Comparison of ENCODE assay signal across 23 cellular contexts in genomic region chr9:6842584-6842947, GRCh38.
DNase-seq lines count a peak whose midpoint lies in the region; ATAC-seq, FAIRE-seq and TF ChIP-seq lines count a peak whose summit lies in the region.
"Had no signal": no experiment of that assay in that cellular context is flagged by ENCODE, and none has a peak within 500 bp of the region (broad histone marks: within the 10 kb centered on the region; RNA-seq: fewer than 3 reads in every experiment).

No MANE protein-coding gene starts in this region.

- no peak for FAIRE-seq in A549 (lab: Jason Lieb, UNC)
- FAIRE-seq: G401.6 had no signal

- 52% methylated on average over 3 of the region's 3 CpGs for WGBS in A549 (ENCODE audit: missing lambda C conversion rate)

- CTCF ChIA-PET in A549 (lab: Yijun Ruan, JAX): interaction anchor here (0.6 to 1.0 kb wide), 2 partner anchors 15 to 32 kb away, joined by 3 to 4 read pairs; no protein-coding TSS in a partner anchor

- TF ChIP-seq CTCF in A549 (IDR thresholded peaks at IDR 0.05): no peak
- no peak for TF ChIP-seq CTCF in foreskin keratinocyte (conservative IDR thresholded peaks at IDR 0.05)

- ATAC-seq in A549: no peak; a peak in 1 of 6 replicates
- peak; percentile 59 for ATAC-seq in foreskin keratinocyte
- no peak for ATAC-seq in HG03457 (IDR thresholded peaks at IDR 0.05; ENCODE audit: unreplicated experiment)
- no peak for ATAC-seq in HG03460 (IDR thresholded peaks at IDR 0.05; ENCODE audit: unreplicated experiment)
- ATAC-seq: activated CD4-positive, alpha-beta T cell treated with anti-CD3 and anti-CD28 coated beads for 36 hours; effector memory CD8-positive, alpha-beta T cell; gastroesophageal sphincter; naive thymus-derived CD4-positive, alpha-beta T cell had no signal

- no peak for TF ChIP-seq EP300 in A549 (IDR thresholded peaks at IDR 0.05)

- no peak for DNase-seq in A549 (ENCODE audit: low read depth in 1 of 2, low spot score in 1 of 2)
- DNase-seq in HCEC 1CT: peak; percentile 17
- DNase-seq in astrocyte of the hippocampus (ENCODE audit: low read depth, low spot score): peak; percentile 58
- DNase-seq in foreskin keratinocyte: peak in 1 of 2 donors; percentile 61
- no peak for DNase-seq in RPMI8226
- no peak for DNase-seq in HuH-7 (ENCODE audit: low spot score)
- DNase-seq: activated CD4-positive, alpha-beta T cell treated with anti-CD3 and anti-CD28 coated beads for 36 hours; activated CD8-positive, alpha-beta memory T cell treated with anti-CD3 and anti-CD28 coated beads, Interleukin-2, amount 50 U/mL, for 48 hours; activated naive CD4-positive, alpha-beta T cell treated with anti-CD3 and anti-CD28 coated beads, Interleukin-2, amount 50 U/mL, for 16 hours; caudate nucleus; effector memory CD8-positive, alpha-beta T cell; H7; MM.1S; naive thymus-derived CD4-positive, alpha-beta T cell; NCI-H187 treated with DMSO at 0.1 percent for 48 hours; stimulated activated CD4-positive, alpha-beta T cell treated with anti-CD3 and anti-CD28 coated beads, Interleukin-15, amount 100 ng/mL, for 24 hours; T-helper 9 cell had no signal

- H3K27me3 ChIP-seq in foreskin keratinocyte: no peaks in the 10 kb centered on the region
- H3K27me3 ChIP-seq: gastroesophageal sphincter, SJCRH30 had no signal

- H3K9me3 ChIP-seq in A549: no peaks in the 10 kb centered on the region
- H3K9me3 ChIP-seq: gastroesophageal sphincter, prostate gland, SJCRH30 had no signal

- H3K4me1 ChIP-seq in A549 (peaks cover 12% of the 10 kb centered on the region; the same call in 2 of the 3 replicates), foreskin keratinocyte (peaks cover 7% of the 10 kb centered on the region)
- H3K4me1 ChIP-seq: gastroesophageal sphincter, prostate gland, SJCRH30 had no signal

- TF ChIP-seq RAD21 in A549 (conservative IDR thresholded peaks at IDR 0.05 in 1 of 2, IDR thresholded peaks at IDR 0.05 in 1 of 2): no peak

- no peak overlapping the region for H3K4me3 ChIP-seq in A549
- H3K4me3 ChIP-seq: gastroesophageal sphincter, prostate gland, SJCRH30 had no signal

- H3K27ac ChIP-seq in A549 (peak overlapping the region in 1 of 2 experiments; percentile 8; a peak in 1 of 6 replicates), foreskin keratinocyte (no peak overlapping the region)
- H3K27ac ChIP-seq: gastroesophageal sphincter, prostate gland, SJCRH30 had no signal

- H3K4me2 ChIP-seq in A549: peak overlapping the region; percentile 32

- TF ChIP-seq POLR2A in A549 (IDR thresholded peaks at IDR 0.05; ENCODE audit: low read length): no peak

- POLR2A ChIA-PET in A549 (lab: Yijun Ruan, JAX): no interaction called here

TF ChIP-seq in A549, 52 proteins besides CTCF, POLR2A, EP300 and RAD21:
- no peak for TF ChIP-seq PBX3 (IDR thresholded peaks at IDR 0.05)

Comparison
In these comparisons a context has a peak if more than half of its experiments do, and no peak if none do; other contexts are left out.
1. DNase-seq: peak in HCEC 1CT (single experiment) and astrocyte of the hippocampus (single experiment); none in A549 (0 of 2), RPMI8226 (single experiment) and HuH-7 (single experiment).